1 cellular context compared by ENCODE assay signal in genomic region chr11:65887026-65887722, GRCh38.
TF ChIP-seq lines count a peak whose summit lies in the region.

No MANE protein-coding gene starts in this region.

TF ChIP-seq in HEK293T, 16 proteins besides CTCF, POLR2A, EP300 and RAD21:
- TF ChIP-seq HDGF (IDR thresholded peaks at IDR 0.05; ENCODE audit: borderline replicate concordance) (no peak), FOXM1 (IDR thresholded peaks at IDR 0.05; ENCODE audit: borderline replicate concordance) (no peak), PKNOX1 (IDR thresholded peaks at IDR 0.05) (no peak), SP1 (IDR thresholded peaks at IDR 0.05) (no peak), TARDBP (IDR thresholded peaks at IDR 0.05) (no peak), FOXA1 (IDR thresholded peaks at IDR 0.05) (no peak), ELF4 (IDR thresholded peaks at IDR 0.05) (no peak), SUZ12 (IDR thresholded peaks at IDR 0.05) (no peak)
